1 cellular context compared by ENCODE assay signal in genomic region chr10:3533296-3533695, GRCh38.
TF ChIP-seq lines count a peak whose summit lies in the region.

No MANE protein-coding gene starts in this region.

TF ChIP-seq in HCT116, 20 proteins besides CTCF, POLR2A, EP300 and RAD21:
- TF ChIP-seq ZBTB33 (IDR thresholded peaks at IDR 0.05; ENCODE audit: extremely low read depth, insufficient replicate concordance, low read length): no peak
- no peak for TF ChIP-seq SRF (IDR thresholded peaks at IDR 0.05; ENCODE audit: low read depth)
- peak; percentile 37 for TF ChIP-seq FOSL1 (IDR thresholded peaks at IDR 0.05; ENCODE audit: low read depth)
- TF ChIP-seq SP1 (IDR thresholded peaks at IDR 0.05; ENCODE audit: low read depth): no peak
